Comparison of ENCODE assay signal across 13 cellular contexts in genomic region chr1:15429701-15430149, GRCh38. TPM values are rescaled to one million over a fixed set of nuclear protein-coding genes. Genes with fewer than 3 reads are reported as not detected.
DNase-seq lines count a peak whose midpoint lies in the region; ATAC-seq and TF ChIP-seq lines count a peak whose summit lies in the region.
"Had no signal": no experiment of that assay in that cellular context is flagged by ENCODE, and none has a peak within 500 bp of the region (broad histone marks: within the 10 kb centered on the region; RNA-seq: fewer than 3 reads in every experiment).

No MANE protein-coding gene starts in this region.

- 88 to 90% methylated on average over 18 to 19 of the region's 19 CpGs for WGBS in thyroid gland, 2 donors

- in situ Hi-C loops in brain microvascular endothelial cell (cut with HindIII; ENCODE audit: low pct_ligation_motif_present, low sequenced_read_pairs), result no loop called here

- H3K36me3 ChIP-seq in brain microvascular endothelial cell (replicated peaks), result no peaks in the 10 kb centered on the region
- H3K36me3 ChIP-seq in thyroid gland, result peaks cover 9 to 22% of the 10 kb centered on the region in 2 donors

- intact Hi-C loops in thyroid gland (cut with DNase I), result loop anchor here (2.0 kb wide), 1 partner anchor 105 kb away; no protein-coding TSS in a partner anchor

- no peak for TF ChIP-seq POLR2A in thyroid gland (IDR thresholded peaks at IDR 0.05)

- DNase-seq in AG08395 (ENCODE audit: low spot score) (peak; percentile 33), M059J (ENCODE audit: low read depth) (peak; percentile 83), brain microvascular endothelial cell (peak; percentile 62), left lobe of liver (ENCODE audit: low spot score) (no peak), NCI-H526 (lab: John Stamatoyannopoulos, UW) (no peak), thyroid gland (no peak), mesenteric fat pad (ENCODE audit: low spot score) (no peak)
- DNase-seq: activated CD8-positive, alpha-beta memory T cell treated with anti-CD3 and anti-CD28 coated beads, Interleukin-2, amount 50 U/mL, for 48 hours; amniotic stem cell; GF-D8; NCI-H1105; RPMI8226 had no signal

- peak; percentile 49 for ATAC-seq in left lobe of liver
- ATAC-seq in HG03460 (IDR thresholded peaks at IDR 0.05; ENCODE audit: unreplicated experiment), result no peak

- H3K27ac ChIP-seq in brain microvascular endothelial cell (no peak overlapping the region), thyroid gland (no peak overlapping the region)

- H3K4me1 ChIP-seq in thyroid gland, result peaks cover 0 to 2% of the 10 kb centered on the region in 2 donors

- TF ChIP-seq CTCF in brain microvascular endothelial cell (IDR thresholded peaks at IDR 0.05; ENCODE audit: low read depth, low read length, missing control alignments), result no peak
- no peak for TF ChIP-seq CTCF in thyroid gland (IDR thresholded peaks at IDR 0.05)

- H3K4me3 ChIP-seq in brain microvascular endothelial cell (ENCODE audit: low read depth, low read length), result no peak overlapping the region
- no peak overlapping the region for H3K4me3 ChIP-seq in thyroid gland (replicated peaks in 1 of 3)

- no peaks in the 10 kb centered on the region for H3K27me3 ChIP-seq in brain microvascular endothelial cell (replicated peaks)
- no peaks in the 10 kb centered on the region for H3K27me3 ChIP-seq in thyroid gland

- no peaks in the 10 kb centered on the region for H3K9me3 ChIP-seq in thyroid gland

RNA-seq across cellular contexts. Expression of gene CTRC, which starts 8.5 kb away (rescaled TPM):
- total RNA-seq in M059J (2014; rRNA removed; shearing (Covaris generic)), result 0.15 TPM in 1 of 2 replicates, not detected in the other
- total RNA-seq in left lobe of liver (2.7 TPM), thyroid gland (under 1 TPM in 1 of 4 donors, not detected in 3; 0.13 TPM), mesenteric fat pad (1.5 TPM)

RNA-seq across cellular contexts. Expression of gene EFHD2, which starts 20.0 kb away (rescaled TPM):
- total RNA-seq in M059J (2014; rRNA removed; shearing (Covaris generic)), result 70.7 and 107 TPM in 2 replicates
- total RNA-seq in left lobe of liver (11.4 TPM), thyroid gland (10 to 100 TPM; 50.9 to 62.6 (median 56.7) TPM), mesenteric fat pad (52.4 TPM)

RNA-seq across cellular contexts. Expression of gene CELA2A, which starts 26.8 kb away (rescaled TPM):
- not detected in 2 replicates for total RNA-seq in M059J (2014; rRNA removed; shearing (Covaris generic))
- total RNA-seq in left lobe of liver (0.91 TPM), thyroid gland (not detected), mesenteric fat pad (0.74 TPM)

RNA-seq across cellular contexts. Expression of gene CELA2B, which starts 46.2 kb away (rescaled TPM):
- total RNA-seq in M059J (2014; rRNA removed; shearing (Covaris generic)), result not detected in 2 replicates
- total RNA-seq in left lobe of liver (0.83 TPM), thyroid gland (not detected), mesenteric fat pad (not detected)

Comparison
In these comparisons a context has a peak if more than half of its experiments do, and no peak if none do; other contexts are left out.
1. DNase-seq: peak in AG08395 (single experiment), M059J (single experiment) and brain microvascular endothelial cell (single experiment); none in left lobe of liver (single experiment), NCI-H526 (0 of 2), thyroid gland (0 of 2) and mesenteric fat pad (single experiment).